8 cellular contexts compared by ENCODE assay signal in genomic region chr4:145557720-145558119, GRCh38.
DNase-seq lines count a peak whose midpoint lies in the region; ATAC-seq and FAIRE-seq lines count a peak whose summit lies in the region.

No MANE protein-coding gene starts in this region.

- H3K9me3 ChIP-seq in adipocyte (ENCODE audit: control insufficient read depth, low read length), result no peaks in the 10 kb centered on the region
- no peaks in the 10 kb centered on the region for H3K9me3 ChIP-seq in right cardiac atrium (ENCODE audit: control insufficient read depth, low read length)
- H3K9me3 ChIP-seq in small intestine (ENCODE audit: control insufficient read depth, low read depth), result no peaks in the 10 kb centered on the region

- intact Hi-C loops in right cardiac atrium (cut with DNase I), result loop anchor here in 3 of 4 donors (5.0 to 10.0 kb wide), 4 partner anchors 73 to 325 kb away; partner anchors contain the start of gene SMAD1 (in 1 of the 3)

- H3K4me3 ChIP-seq in adipocyte (ENCODE audit: low read length) (no peak overlapping the region), right cardiac atrium (ENCODE audit: low read length) (no peak overlapping the region), small intestine (ENCODE audit: low read depth in 1 of 2, low read length in 2 of 2) (no peak overlapping the region)

- H3K27me3 ChIP-seq in adipocyte (replicated peaks; ENCODE audit: control insufficient read depth, insufficient read depth, low read length) (no peaks in the 10 kb centered on the region), right cardiac atrium (ENCODE audit: control insufficient read depth, insufficient read depth) (no peaks in the 10 kb centered on the region), small intestine (ENCODE audit: control insufficient read depth in 2 of 2, insufficient read depth in 2 of 2, low read length in 2 of 2) (no peaks in the 10 kb centered on the region)

- no peaks in the 10 kb centered on the region for H3K4me1 ChIP-seq in adipocyte (ENCODE audit: control insufficient read depth, insufficient read depth, low read length)
- no peaks in the 10 kb centered on the region for H3K4me1 ChIP-seq in right cardiac atrium (ENCODE audit: control insufficient read depth, insufficient read depth, low read length)
- no peaks in the 10 kb centered on the region for H3K4me1 ChIP-seq in small intestine (ENCODE audit: control insufficient read depth in 2 of 2, insufficient read depth in 1 of 2, low read depth in 1 of 2, low read length in 1 of 2)

- FAIRE-seq in small intestine (lab: Jason Lieb, UNC), result no peak

- ATAC-seq in GM21576 (IDR thresholded peaks at IDR 0.05; ENCODE audit: unreplicated experiment) (peak; percentile 86), right cardiac atrium (peak; percentile 84 to 85), HG03039 (IDR thresholded peaks at IDR 0.05; ENCODE audit: unreplicated experiment) (no peak)

- WGBS in right cardiac atrium, result 13% methylated on average over 3 of the region's 3 CpGs
- WGBS in small intestine, 3 donors, result 3 to 13% (median 8%) methylated on average over 3 of the region's 3 CpGs

- in situ Hi-C loops in G401 (cut with HindIII; ENCODE audit: low sequenced_read_pairs), result no loop called here

- DNase-seq in G401 (ENCODE audit: low spot score), result peak; percentile 45
- DNase-seq in HuH-7.5 (ENCODE audit: low spot score), result peak; percentile 39
- peak; percentile 60 for DNase-seq in SIG-M5 treated with dmso at 0.1 percent for 504 hours (lab: John Stamatoyannopoulos, UW; ENCODE audit: unreplicated experiment)
- peak; percentile 73 for DNase-seq in adipocyte (ENCODE audit: low read depth)
- peak; percentile 35 to 67 (median 65) for DNase-seq in right cardiac atrium
- peak; percentile 70 for DNase-seq in small intestine

- H3K36me3 ChIP-seq in adipocyte (ENCODE audit: control insufficient read depth, insufficient read depth, low read length, severe bottlenecking), result peaks cover 27% of the 10 kb centered on the region
- H3K36me3 ChIP-seq in small intestine (ENCODE audit: control insufficient read depth in 2 of 2, insufficient read depth in 2 of 2, low read length in 2 of 2), result peaks cover 0 to 7% of the 10 kb centered on the region in 2 donors

- H3K9ac ChIP-seq in adipocyte (ENCODE audit: low read length), result no peak overlapping the region

- no peak overlapping the region for H3K27ac ChIP-seq in right cardiac atrium (ENCODE audit: low read length)
- no peak overlapping the region for H3K27ac ChIP-seq in small intestine (ENCODE audit: low read depth in 1 of 2, low read length in 1 of 2)
